22 cellular contexts compared by ENCODE assay signal in genomic region chr3:172268896-172269295, GRCh38.
DNase-seq lines count a peak whose midpoint lies in the region; ATAC-seq and TF ChIP-seq lines count a peak whose summit lies in the region.
"Had no signal": no experiment of that assay in that cellular context is flagged by ENCODE, and none has a peak within 500 bp of the region (broad histone marks: within the 10 kb centered on the region; RNA-seq: fewer than 3 reads in every experiment).

No MANE protein-coding gene starts in this region.

- ATAC-seq in HG02938 (IDR thresholded peaks at IDR 0.05; ENCODE audit: unreplicated experiment) = no peak
- ATAC-seq in GM18868 (IDR thresholded peaks at IDR 0.05; ENCODE audit: unreplicated experiment) = no peak
- ATAC-seq: CD8-positive, alpha-beta T cell; PC-3 had no signal

- no peaks in the 10 kb centered on the region for H3K9me3 ChIP-seq in GM23248 (ENCODE audit: low read depth)
- no peaks in the 10 kb centered on the region for H3K9me3 ChIP-seq in ascending aorta
- no peaks in the 10 kb centered on the region for H3K9me3 ChIP-seq in smooth muscle cell (replicated peaks; ENCODE audit: low read depth)
- H3K9me3 ChIP-seq: SK-N-SH had no signal

- H3K27me3 ChIP-seq in GM23248 (replicated peaks; ENCODE audit: insufficient read depth) = no peaks in the 10 kb centered on the region
- no peaks in the 10 kb centered on the region for H3K27me3 ChIP-seq in ascending aorta
- no peaks in the 10 kb centered on the region for H3K27me3 ChIP-seq in smooth muscle cell (ENCODE audit: low read depth)

- no peak overlapping the region for H3K4me2 ChIP-seq in GM23248 (ENCODE audit: unreplicated experiment)
- H3K4me2 ChIP-seq in smooth muscle cell = no peak overlapping the region
- H3K4me2 ChIP-seq: SK-N-SH had no signal

- intact Hi-C loops in ascending aorta (cut with DNase I) = no loop called here

- DNase-seq in GM23248 (peak; percentile 69), ascending aorta (ENCODE audit: low spot score in 2 of 2) (no peak), fibroblast of peridontal ligament (ENCODE audit: extremely low read depth) (peak; percentile 25), smooth muscle cell (lab: John Stamatoyannopoulos, UW; ENCODE audit: unreplicated experiment) (no peak)
- DNase-seq in activated naive CD4-positive, alpha-beta T cell treated with Interleukin-2 at 50 U/mL for 16 hours = no peak
- DNase-seq: CD8-positive, alpha-beta T cell; DMS79 treated with DMSO at 0.1 percent for 48 hours; H7; KBM-7; MV-4-11; NCI-H1105; NCI-H1436 treated with DMSO at 0.1 percent for 48 hours; NCI-H187 treated with DMSO at 0.1 percent for 48 hours; NCI-H2171 treated with DMSO at 0.1 percent for 48 hours; NCI-H345; NCI-H524; NCI-H748 treated with DMSO at 0.1 percent for 48 hours; PC-3; SK-N-SH had no signal

- peaks cover 31% of the 10 kb centered on the region for H3K4me1 ChIP-seq in GM23248 (ENCODE audit: insufficient read depth)
- H3K4me1 ChIP-seq in ascending aorta = peaks cover 0 to 5% of the 10 kb centered on the region in 2 donors
- H3K4me1 ChIP-seq in smooth muscle cell (ENCODE audit: low read depth) = peaks cover 11% of the 10 kb centered on the region

- TF ChIP-seq CTCF in ascending aorta (IDR thresholded peaks at IDR 0.05) (no peak), smooth muscle cell (IDR thresholded peaks at IDR 0.05; ENCODE audit: borderline replicate concordance, insufficient read depth, poor library complexity, severe bottlenecking) (no peak)

- H3K9ac ChIP-seq in GM23248 (no peak overlapping the region), smooth muscle cell (ENCODE audit: low read depth) (no peak overlapping the region)
- H3K9ac ChIP-seq: SK-N-SH had no signal

- H3K9me2 ChIP-seq in GM23248 (ENCODE audit: insufficient read depth) = no peaks in the 10 kb centered on the region
- H3K9me2 ChIP-seq: SK-N-SH had no signal

- H3F3A ChIP-seq in GM23248 (ENCODE audit: insufficient read depth) (peaks cover 33% of the 10 kb centered on the region), smooth muscle cell (ENCODE audit: low read depth) (peaks cover 43% of the 10 kb centered on the region)

- H4K20me1 ChIP-seq in GM23248 (ENCODE audit: insufficient read depth) (no peaks in the 10 kb centered on the region), smooth muscle cell (ENCODE audit: low read depth) (peaks cover 100% of the 10 kb centered on the region)

- H3K27ac ChIP-seq in GM23248 = peak overlapping the region; percentile 58
- H3K27ac ChIP-seq in ascending aorta = peak overlapping the region; percentile 29 to 46
- H3K27ac ChIP-seq in smooth muscle cell (ENCODE audit: low read depth) = peak overlapping the region; percentile 73
- H3K27ac ChIP-seq: C4-2B had no signal

- H3K36me3 ChIP-seq in GM23248 (ENCODE audit: low read depth) (peaks cover 30% of the 10 kb centered on the region; the same call in 1 of the 2 replicates), ascending aorta (peaks cover 4 to 9% of the 10 kb centered on the region in 2 donors), smooth muscle cell (ENCODE audit: low read depth) (peaks cover 8% of the 10 kb centered on the region)

- H3K79me2 ChIP-seq in GM23248 (ENCODE audit: insufficient read depth) (peaks cover 100% of the 10 kb centered on the region), smooth muscle cell (ENCODE audit: low read depth) (peaks cover 99% of the 10 kb centered on the region)

- in situ Hi-C loops in GM23248 (cut with MboI) = no loop called here

- H2AFZ ChIP-seq in GM23248 = no peak overlapping the region
- H2AFZ ChIP-seq in smooth muscle cell (ENCODE audit: low read depth) = no peak overlapping the region

- no peak overlapping the region for H3K4me3 ChIP-seq in GM23248
- no peak overlapping the region for H3K4me3 ChIP-seq in ascending aorta
- no peak overlapping the region for H3K4me3 ChIP-seq in smooth muscle cell

- 17 to 23% methylated on average over 2 of the region's 2 CpGs for WGBS in GM23248 (ENCODE audit: low coverage in 1 of 2, low lambda C conversion rate in 2 of 2, missing lambda C conversion rate in 2 of 2), 2 experiments
- 26% methylated on average over 2 of the region's 2 CpGs for WGBS in smooth muscle cell (ENCODE audit: low lambda C conversion rate)

Comparison
In these comparisons a context has a peak if more than half of its experiments do, and no peak if none do; other contexts are left out.
1. DNase-seq: peak in GM23248 (single experiment) and fibroblast of peridontal ligament (single experiment); none in ascending aorta (0 of 2), smooth muscle cell (single experiment) and activated naive CD4-positive, alpha-beta T cell treated with Interleukin-2 at 50 U/mL for 16 hours (single experiment).
2. Peak in every context shown above with its lines, with median percentiles within 50 percentile points of each other: H3K27ac ChIP-seq.